Comparison of ENCODE assay signal across 29 cellular contexts in genomic region chr12:1688086-1688710, GRCh38. TPM values are rescaled to one million over a fixed set of nuclear protein-coding genes. Genes with fewer than 3 reads are reported as not detected.
A peak's percentile ranks its signal among the peaks of the same experiment; 100 is the strongest.
DNase-seq lines count a peak whose midpoint lies in the region; ATAC-seq and TF ChIP-seq lines count a peak whose summit lies in the region.
"Had no signal": no experiment of that assay in that cellular context is flagged by ENCODE, and none has a peak within 500 bp of the region (broad histone marks: within the 10 kb centered on the region; RNA-seq: fewer than 3 reads in every experiment).

No MANE protein-coding gene starts in this region.

- H3K4me1 ChIP-seq in PC-3 (ENCODE audit: insufficient read depth, low read length), result peaks cover 18% of the 10 kb centered on the region
- peaks cover 15% of the 10 kb centered on the region for H3K4me1 ChIP-seq in foreskin keratinocyte
- H3K4me1 ChIP-seq in stomach, result peaks cover 0 to 25% (median 22%) of the 10 kb centered on the region in 4 donors
- peaks cover 14% of the 10 kb centered on the region for H3K4me1 ChIP-seq in A673 (ENCODE audit: insufficient read depth, low read length, poor library complexity, severe bottlenecking)

- peaks cover 9% of the 10 kb centered on the region for H3K27me3 Mint-ChIP-seq in type B pancreatic cell

- no peaks in the 10 kb centered on the region for H3K27me3 ChIP-seq in PC-3 (ENCODE audit: low read length)
- no peaks in the 10 kb centered on the region for H3K27me3 ChIP-seq in foreskin keratinocyte
- no peaks in the 10 kb centered on the region for H3K27me3 ChIP-seq in stomach
- no peaks in the 10 kb centered on the region for H3K27me3 ChIP-seq in A673 (replicated peaks; ENCODE audit: insufficient read depth, low read depth, low read length, poor library complexity)
- H3K27me3 ChIP-seq: body of pancreas, pancreas had no signal

- no peak overlapping the region for H3K4me3 Mint-ChIP-seq in type B pancreatic cell
- H3K4me3 Mint-ChIP-seq: activated CD8-positive, alpha-beta memory T cell treated with anti-CD3 and anti-CD28 coated beads, Interleukin-2, amount 10 ng/mL, durations not matched to agents 7 days and 5 days; CD14-positive monocyte had no signal

- H3K4me3 ChIP-seq in PC-3 (ENCODE audit: low read length) (no peak overlapping the region), stomach (no peak overlapping the region), A673 (ENCODE audit: low read depth, low read length, poor library complexity, severe bottlenecking) (no peak overlapping the region)
- H3K4me3 ChIP-seq: body of pancreas, pancreas had no signal

- 94 to 98% (median 96%) methylated on average over 4 to 5 of the region's 5 CpGs for WGBS in stomach, 5 donors

- peak overlapping the region; percentile 68 for H3K27ac Mint-ChIP-seq in type B pancreatic cell

- H3K9me3 Mint-ChIP-seq in type B pancreatic cell, result no peaks in the 10 kb centered on the region

- POLR2A ChIA-PET in PC-3 (lab: Charles Lee; ENCODE audit: unreplicated experiment), result no interaction called here
- POLR2A ChIA-PET in A673 (lab: Charles Lee; ENCODE audit: low non-redundant PET), result no interaction called here

- peaks cover 7% of the 10 kb centered on the region for H3K36me3 Mint-ChIP-seq in type B pancreatic cell
- H3K36me3 Mint-ChIP-seq: CD14-positive monocyte had no signal

- peaks cover 28% of the 10 kb centered on the region for H3K79me2 ChIP-seq in PC-3 (ENCODE audit: low read length)

- DNase-seq in stimulated activated CD4-positive, alpha-beta T cell treated with anti-CD3 and anti-CD28 coated beads, Interleukin-1b, Interleukin-23, amount 100 ng/mL, for 48 hours, result peak; percentile 4
- no peak for DNase-seq in stimulated activated CD4-positive, alpha-beta T cell treated with anti-CD3 and anti-CD28 coated beads, Interleukin-15, amount 100 ng/mL, for 24 hours
- DNase-seq in PC-3, result peak; percentile 45
- DNase-seq in foreskin keratinocyte, result no peak
- DNase-seq in type B pancreatic cell (ENCODE audit: extremely low spot score, unreplicated experiment), result no peak
- no peak for DNase-seq in stomach
- no peak for DNase-seq in A673 (ENCODE audit: low spot score)
- DNase-seq: activated CD4-positive, alpha-beta T cell treated with anti-CD3 and anti-CD28 coated beads for 48 hours; activated CD8-positive, alpha-beta memory T cell treated with anti-CD3 and anti-CD28 coated beads, Interleukin-2, amount 10 ng/mL, durations not matched to agents 7 days and 5 days; activated gamma-delta T cell; body of pancreas; foreskin melanocyte; GF-D8; GOT3; Kasumi-1; mesendoderm; NCI-H1105; NCI-H2081; NCI-H345; NCI-H748 treated with DMSO at 0.1 percent for 48 hours; pancreas; right cardiac atrium; stimulated activated CD4-positive, alpha-beta T cell treated with anti-CD3 and anti-CD28 coated beads, Interleukin-4, amount 100 ng/mL, for 4 hours; stimulated activated naive CD8-positive, alpha-beta T cell treated with anti-CD3 and anti-CD28 coated beads, Interleukin-15, Interleukin-2, amounts not matched to agents 100 U/mL and 50 U/mL, for 24 hours had no signal

- H3K9me2 ChIP-seq in PC-3 (replicated peaks; ENCODE audit: low read length), result no peaks in the 10 kb centered on the region

- H4K20me1 ChIP-seq in PC-3 (ENCODE audit: low read length), result peaks cover 15% of the 10 kb centered on the region

- no peaks in the 10 kb centered on the region for H3K36me3 ChIP-seq in PC-3 (ENCODE audit: low read depth, low read length)
- no peaks in the 10 kb centered on the region for H3K36me3 ChIP-seq in stomach
- no peaks in the 10 kb centered on the region for H3K36me3 ChIP-seq in A673 (ENCODE audit: insufficient read depth, low read length, poor library complexity, severe bottlenecking)
- H3K36me3 ChIP-seq: pancreas had no signal

- TF ChIP-seq CTCF in PC-3 (conservative IDR thresholded peaks at IDR 0.05; ENCODE audit: low read depth, low read length) (no peak), foreskin keratinocyte (conservative IDR thresholded peaks at IDR 0.05) (no peak), type B pancreatic cell (conservative IDR thresholded peaks at IDR 0.05) (no peak), stomach (IDR thresholded peaks at IDR 0.05) (no peak), A673 (conservative IDR thresholded peaks at IDR 0.05; ENCODE audit: low read depth, low read length) (no peak)

- no peak for TF ChIP-seq POLR2A in stomach (IDR thresholded peaks at IDR 0.05)

- no peak for ATAC-seq in PC-3
- ATAC-seq in foreskin keratinocyte, result peak; percentile 13
- ATAC-seq in HG03442 (IDR thresholded peaks at IDR 0.05; ENCODE audit: unreplicated experiment), result no peak
- ATAC-seq: activated CD8-positive, alpha-beta memory T cell treated with anti-CD3 and anti-CD28 coated beads, Interleukin-2, amount 10 ng/mL, durations not matched to agents 7 days and 5 days; body of pancreas; left lobe of liver; pancreas; right cardiac atrium; SK-N-SH treated with all-trans-retinoic acid at 6 μM for 48 hours; stimulated activated naive CD8-positive, alpha-beta T cell treated with anti-CD3 and anti-CD28 coated beads, Interleukin-15, Interleukin-2, amounts not matched to agents 100 U/mL and 50 U/mL, for 24 hours had no signal

- CTCF ChIA-PET in PC-3 (lab: Charles Lee) (no interaction called here), A673 (lab: Charles Lee) (no interaction called here)

- intact Hi-C loops in PC-3 (cut with micrococcal nuclease) (no loop called here), stomach (cut with DNase I; ENCODE audit: low total_unique reads) (no loop called here), A673 (cut with micrococcal nuclease; ENCODE audit: unreplicated experiment) (no loop called here)

- H3K9ac ChIP-seq in PC-3 (ENCODE audit: low read length), result no peak overlapping the region

- peaks cover 10% of the 10 kb centered on the region for H3K4me1 Mint-ChIP-seq in type B pancreatic cell (ENCODE audit: unreplicated experiment)

- no peaks in the 10 kb centered on the region for H3F3A ChIP-seq in PC-3 (ENCODE audit: low read length, unreplicated experiment)

- no peak overlapping the region for H2AFZ ChIP-seq in PC-3 (ENCODE audit: low read length)

- no peaks in the 10 kb centered on the region for H3K9me3 ChIP-seq in PC-3 (ENCODE audit: low read length)
- no peaks in the 10 kb centered on the region for H3K9me3 ChIP-seq in stomach
- no peaks in the 10 kb centered on the region for H3K9me3 ChIP-seq in A673 (ENCODE audit: low read depth, low read length, poor library complexity, severe bottlenecking)
- H3K9me3 ChIP-seq: body of pancreas, pancreas had no signal

- H3K27ac ChIP-seq in PC-3 (ENCODE audit: low read length) (no peak overlapping the region), foreskin keratinocyte (no peak overlapping the region), stomach (no peak overlapping the region), A673 (ENCODE audit: low read depth, low read length, poor library complexity, severe bottlenecking) (no peak overlapping the region)
- H3K27ac ChIP-seq: body of pancreas, pancreas, VCaP had no signal

- BruUV-seq in PC-3 (replicated peaks; lab: Mats Ljungman, UMichigan), result no TSS peak
- no TSS peak for BruUV-seq in A673 (replicated peaks; lab: Mats Ljungman, UMichigan)

- H3K4me2 ChIP-seq in PC-3 (ENCODE audit: low read length), result no peak overlapping the region

- TF ChIP-seq EP300 in stomach (IDR thresholded peaks at IDR 0.05), result no peak

RNA-seq across cellular contexts. Expression of gene ADIPOR2, which starts 2.7 kb away (rescaled TPM):
- 26.5 and 37.2 TPM in 2 replicates for total RNA-seq in PC-3 (2014; rRNA removed)
- 59.1 and 61.6 TPM in 2 replicates for total RNA-seq in foreskin keratinocyte
- polyA plus RNA-seq in foreskin keratinocyte, result 29.7 and 33.9 TPM in 2 replicates
- 49.2 and 103 TPM in 2 replicates for total RNA-seq in type B pancreatic cell (ENCODE audit: low replicate concordance)
- total RNA-seq in stomach, result 100 to 1,000 TPM in 1 of 5 donors, 10 to 100 TPM in 3, 1 to 10 TPM in 1; 2.9 to 185 (median 29.5) TPM
- 10 to 100 TPM; 22.4 to 41.4 (median 24.4) TPM for polyA plus RNA-seq in stomach
- 74.4 and 84.0 TPM in 2 replicates for total RNA-seq in A673 (2021)

RNA-seq across cellular contexts. Expression of gene WNT5B, which starts 59.2 kb away (rescaled TPM):
- total RNA-seq in PC-3 (2014; rRNA removed) (1.7 and 2.2 TPM in 2 replicates), foreskin keratinocyte (19.9 and 23.8 TPM in 2 replicates), type B pancreatic cell (ENCODE audit: low replicate concordance) (11.3 and 42.9 TPM in 2 replicates), stomach (10 to 100 TPM in 2 of 5 donors, 1 to 10 TPM in 2, under 1 TPM in 1; 0.45 to 22.3 (median 7.8) TPM), A673 (2021) (0.34 and 0.59 TPM in 2 replicates)
- polyA plus RNA-seq in foreskin keratinocyte (19.2 and 23.6 TPM in 2 replicates), stomach (10 to 100 TPM in 1 of 3 donors, 1 to 10 TPM in 2; 4.3 to 13.6 (median 4.4) TPM)
- total RNA-seq: body of pancreas had no signal

Comparison
In these comparisons a context has a peak if more than half of its experiments do, and no peak if none do; other contexts are left out.
1. DNase-seq: peak in stimulated activated CD4-positive, alpha-beta T cell treated with anti-CD3 and anti-CD28 coated beads, Interleukin-1b, Interleukin-23, amount 100 ng/mL, for 48 hours (single experiment) and PC-3 (single experiment); none in stimulated activated CD4-positive, alpha-beta T cell treated with anti-CD3 and anti-CD28 coated beads, Interleukin-15, amount 100 ng/mL, for 24 hours (single experiment), foreskin keratinocyte (0 of 2), type B pancreatic cell (single experiment), stomach (single experiment) and A673 (single experiment).